In the genomic region with DNA sequence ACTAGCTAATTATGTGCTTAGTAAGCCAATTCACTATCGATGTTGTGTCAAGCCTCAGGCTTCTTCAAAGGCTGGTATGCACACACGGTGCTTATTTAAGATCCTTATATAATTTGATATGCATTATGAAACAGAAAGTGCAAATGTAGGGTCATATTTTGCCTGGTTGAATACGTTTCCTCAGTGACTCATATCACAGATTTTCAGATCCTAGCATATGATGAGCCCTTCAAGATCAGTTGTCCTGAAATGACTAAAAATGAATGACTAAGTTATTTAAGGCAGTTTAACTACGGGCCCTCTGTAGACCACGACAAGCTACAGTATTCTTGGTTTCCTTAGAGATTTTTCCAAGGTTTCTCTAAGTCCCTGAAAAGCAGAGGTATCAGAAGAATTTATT, we compare ENCODE assay signal across 9 cellular contexts.
DNase-seq lines count a peak whose midpoint lies in the region; ATAC-seq, FAIRE-seq and TF ChIP-seq lines count a peak whose summit lies in the region.
"Had no signal": no experiment of that assay in that cellular context is flagged by ENCODE, and none has a peak within 500 bp of the region (broad histone marks: within the 10 kb centered on the region; RNA-seq: fewer than 3 reads in every experiment).

No MANE protein-coding gene starts in this region.

- no peak for FAIRE-seq in frontal cortex (lab: Jason Lieb, UNC)

- H2AFZ ChIP-seq in OCI-LY3 (ENCODE audit: low read depth, low read length) = no peak overlapping the region

- H3K4me2 ChIP-seq in OCI-LY3 (ENCODE audit: low read length) = peak overlapping the region; percentile 40

- H3K27me3 Mint-ChIP-seq in stimulated activated memory B cell treated with anti-CD40 and anti-IgM and Interleukin-4, amounts not matched to agents 10 μg/mL and 1 μg/mL and 100 μg/mL, for 72 hours = no peaks in the 10 kb centered on the region

- H3K27ac ChIP-seq in OCI-LY3 (ENCODE audit: low read length) (no peak overlapping the region), coronary artery (no peak overlapping the region)
- H3K27ac ChIP-seq: SJCRH30 had no signal

- H3K36me3 ChIP-seq in OCI-LY3 (replicated peaks; ENCODE audit: low read depth, low read length) = no peaks in the 10 kb centered on the region
- H3K36me3 ChIP-seq: SJCRH30 had no signal

- DNase-seq in coronary artery (ENCODE audit: low spot score) (no peak), frontal cortex (ENCODE audit: low spot score in 2 of 2) (no peak), anterior cingulate cortex (lab: John Stamatoyannopoulos, UW) (no peak)
- DNase-seq: SJCRH30 had no signal

- TF ChIP-seq CTCF in OCI-LY3 (IDR thresholded peaks at IDR 0.05; ENCODE audit: low read depth, low read length) (no peak), coronary artery (IDR thresholded peaks at IDR 0.05) (no peak)

- peaks cover 25% of the 10 kb centered on the region for H3K27me3 ChIP-seq in OCI-LY3 (ENCODE audit: low read depth, low read length)
- H3K27me3 ChIP-seq: SJCRH30 had no signal

- H3K9me3 ChIP-seq in OCI-LY3 (ENCODE audit: insufficient read depth, low read length) = no peaks in the 10 kb centered on the region
- H3K9me3 ChIP-seq: SJCRH30 had no signal

- H3K4me1 Mint-ChIP-seq in stimulated activated memory B cell treated with anti-CD40 and anti-IgM and Interleukin-4, amounts not matched to agents 10 μg/mL and 1 μg/mL and 100 μg/mL, for 72 hours = no peaks in the 10 kb centered on the region

- H3K27ac Mint-ChIP-seq in stimulated activated memory B cell treated with anti-CD40 and anti-IgM and Interleukin-4, amounts not matched to agents 10 μg/mL and 1 μg/mL and 100 μg/mL, for 72 hours = no peak overlapping the region

- no peaks in the 10 kb centered on the region for H3K36me3 Mint-ChIP-seq in stimulated activated memory B cell treated with anti-CD40 and anti-IgM and Interleukin-4, amounts not matched to agents 10 μg/mL and 1 μg/mL and 100 μg/mL, for 72 hours

- no peaks in the 10 kb centered on the region for H3K9me3 Mint-ChIP-seq in stimulated activated memory B cell treated with anti-CD40 and anti-IgM and Interleukin-4, amounts not matched to agents 10 μg/mL and 1 μg/mL and 100 μg/mL, for 72 hours

- H4K20me1 ChIP-seq in OCI-LY3 (ENCODE audit: insufficient read depth, low read length) = peaks cover 3% of the 10 kb centered on the region; the same call in 1 of the 2 replicates

- H3K4me3 Mint-ChIP-seq in stimulated activated memory B cell treated with anti-CD40 and anti-IgM and Interleukin-4, amounts not matched to agents 10 μg/mL and 1 μg/mL and 100 μg/mL, for 72 hours = no peak overlapping the region

- H3K4me3 ChIP-seq in OCI-LY3 (ENCODE audit: low read length) (no peak overlapping the region), coronary artery (no peak overlapping the region)
- H3K4me3 ChIP-seq: lung, SJCRH30 had no signal

- peaks cover 16% of the 10 kb centered on the region for H3K4me1 ChIP-seq in OCI-LY3 (ENCODE audit: low read length)
- H3K4me1 ChIP-seq: SJCRH30 had no signal

- ATAC-seq in GM19043 (IDR thresholded peaks at IDR 0.05; ENCODE audit: low read depth, unreplicated experiment) (peak; percentile 95), HG02798 (IDR thresholded peaks at IDR 0.05; ENCODE audit: poor library complexity, unreplicated experiment) (peak; percentile 94)
- ATAC-seq in stimulated activated memory B cell treated with anti-CD40 and anti-IgM and Interleukin-4, amounts not matched to agents 10 μg/mL and 1 μg/mL and 100 μg/mL, for 72 hours = peak; percentile 79

- no peak overlapping the region for H3K9ac ChIP-seq in OCI-LY3 (ENCODE audit: low read length)

- no peaks in the 10 kb centered on the region for H3K79me2 ChIP-seq in OCI-LY3 (ENCODE audit: low read length)
